ENCODE assay signal across 19 cellular contexts in genomic region chr3:13463618-13464400, GRCh38. TPM values are rescaled to one million over a fixed set of nuclear protein-coding genes. Genes with fewer than 3 reads are reported as not detected.
A peak's percentile ranks its signal among the peaks of the same experiment; 100 is the strongest.
DNase-seq lines count a peak whose midpoint lies in the region; ATAC-seq, FAIRE-seq and TF ChIP-seq lines count a peak whose summit lies in the region.
"Had no signal": no experiment of that assay in that cellular context is flagged by ENCODE, and none has a peak within 500 bp of the region (broad histone marks: within the 10 kb centered on the region; RNA-seq: fewer than 3 reads in every experiment).

No MANE protein-coding gene starts in this region.

- no peaks in the 10 kb centered on the region for H3K27me3 ChIP-seq in SJCRH30
- peaks cover 3 to 10% (median 9%) of the 10 kb centered on the region in 4 experiments; a peak in 6 of 7 replicates for H3K27me3 ChIP-seq in H1 (replicated peaks in 1 of 4; ENCODE audit: control insufficient read depth in 3 of 4, extremely low read depth in 1 of 4, insufficient read depth in 3 of 4, low read length in 3 of 4)
- H3K27me3 ChIP-seq in gastrocnemius medialis = no peaks in the 10 kb centered on the region
- H3K27me3 ChIP-seq: BE2C, Peyer's patch had no signal

- H3K9me3 ChIP-seq in SJCRH30 (replicated peaks) (no peaks in the 10 kb centered on the region), H1 (ENCODE audit: insufficient read depth in 2 of 2, low read depth in 1 of 2, low read length in 1 of 2) (no peaks in the 10 kb centered on the region), gastrocnemius medialis (no peaks in the 10 kb centered on the region)
- H3K9me3 ChIP-seq: BE2C, HAP-1, Peyer's patch had no signal

- no peak overlapping the region for H3K4me2 ChIP-seq in H1 (ENCODE audit: insufficient read depth in 1 of 2, low read depth in 2 of 2, low read length in 2 of 2)
- H3K4me2 ChIP-seq: KMS-11 had no signal

- no peak overlapping the region for H2AK5ac ChIP-seq in H1 (ENCODE audit: low read depth, low read length)

- H3K4me1 ChIP-seq in SJCRH30 (peaks cover 60% of the 10 kb centered on the region), H1 (replicated peaks in 1 of 4; ENCODE audit: control insufficient read depth in 3 of 4, insufficient read depth in 4 of 4, low read length in 3 of 4) (peaks cover 0 to 2% (median 0%) of the 10 kb centered on the region in 4 experiments; a peak in 2 of 7 replicates), gastrocnemius medialis (peaks cover 25 to 28% of the 10 kb centered on the region in 2 donors)
- H3K4me1 ChIP-seq: BE2C, Peyer's patch had no signal

- no peak overlapping the region for H2BK12ac ChIP-seq in H1 (ENCODE audit: low read depth, low read length)

- H3K14ac ChIP-seq in H1 (ENCODE audit: insufficient read length) = no peak overlapping the region

- no peak overlapping the region for H3K4ac ChIP-seq in H1 (replicated peaks; ENCODE audit: insufficient read length, low read depth, low read length)

- WGBS in H1 (ENCODE audit: extremely low coverage in 1 of 2, insufficient coverage in 1 of 2, insufficient read length in 1 of 2, insufficient replicate concordance in 2 of 2, low coverage in 1 of 2, low lambda C conversion rate in 2 of 2, missing lambda C conversion rate in 1 of 2), 2 experiments = 89% methylated on average over 11 of the region's 11 CpGs; no CpG with 5 or more reads in 1 of the 2 experiments

- intact Hi-C loops in gastrocnemius medialis (cut with DNase I; ENCODE audit: low total_unique reads) = loop anchor here (2.0 to 5.0 kb wide), 2 partner anchors 15 to 132 kb away; no protein-coding TSS in a partner anchor

- DNase-seq in SJCRH30 (peak; percentile 96 to 98), H1 (ENCODE audit: low read depth in 1 of 2, low spot score in 2 of 2) (no peak), midbrain (lab: John Stamatoyannopoulos, UW) (peak; percentile 34), gastrocnemius medialis (no peak)
- DNase-seq: BE2C; CD4-positive, CD25-positive, alpha-beta regulatory T cell; COR-L47; NCI-H1048; NCI-H146; NCI-H2029 treated with DMSO at 0.1 percent for 48 hours; Peyer's patch had no signal

- H3K23me2 ChIP-seq in H1 (ENCODE audit: low read depth, low read length) = no peaks in the 10 kb centered on the region; the same call in 1 of the 2 replicates

- no peaks in the 10 kb centered on the region for H3K79me2 ChIP-seq in H1 (ENCODE audit: control insufficient read depth in 1 of 2, insufficient read depth in 2 of 2, low read length in 2 of 2)

- H4K8ac ChIP-seq in H1 (ENCODE audit: extremely low read depth, insufficient read depth, low read length) = peak overlapping the region; percentile 12; the same call in 1 of the 2 replicates

- no peak overlapping the region for H2BK15ac ChIP-seq in H1 (ENCODE audit: low read length)

- TF ChIP-seq EP300 in H1 (IDR thresholded peaks at IDR 0.05; ENCODE audit: borderline replicate concordance in 1 of 2, low read depth in 2 of 2, low read length in 2 of 2) = no peak

- H3K27ac ChIP-seq in SJCRH30 (peak overlapping the region; percentile 90), H1 (ENCODE audit: low read depth, low read length) (no peak overlapping the region), gastrocnemius medialis (peak overlapping the region; percentile 70 to 86 (median 82))
- H3K27ac ChIP-seq: KMS-11, Peyer's patch had no signal

- H3K4me3 ChIP-seq in SJCRH30 (no peak overlapping the region), H1 (ENCODE audit: extremely low read depth in 1 of 4, insufficient read depth in 2 of 4, low read depth in 3 of 4, low read length in 4 of 4) (no peak overlapping the region), gastrocnemius medialis (no peak overlapping the region)
- H3K4me3 ChIP-seq: HAP-1, Peyer's patch had no signal

- POLR2A ChIA-PET in H1 (lab: Charles Lee; ENCODE audit: partially characterized antibody) = interaction anchor here (0.9 to 2.5 kb wide), 4 partner anchors 11 to 181 kb away, joined by 3 to 8 read pairs (median 4); no protein-coding TSS in a partner anchor

- no peak overlapping the region for H2AFZ ChIP-seq in H1 (ENCODE audit: low read length)

- H2BK5ac ChIP-seq in H1 (ENCODE audit: low read depth, low read length) = no peak overlapping the region

- H2BK20ac ChIP-seq in H1 (ENCODE audit: low read length) = no peak overlapping the region

- no peak overlapping the region for H3K56ac ChIP-seq in H1 (replicated peaks; ENCODE audit: insufficient read length, low read depth, low read length)

- TF ChIP-seq POLR2A in H1 (IDR thresholded peaks at IDR 0.05; ENCODE audit: control extremely low read depth in 1 of 2, low read depth in 2 of 2, low read length in 2 of 2) = no peak
- no peak for TF ChIP-seq POLR2A in gastrocnemius medialis (IDR thresholded peaks at IDR 0.05)

- no peak for FAIRE-seq in H1 (lab: Jason Lieb, UNC)
- FAIRE-seq: A204.1, G401.6 had no signal

- no peak overlapping the region for H2BK120ac ChIP-seq in H1 (replicated peaks; ENCODE audit: low read depth, low read length)

- H3K23ac ChIP-seq in H1 (ENCODE audit: insufficient read length) = no peak overlapping the region

- TF ChIP-seq CTCF in H1 (IDR thresholded peaks at IDR 0.05; ENCODE audit: control extremely low read depth in 1 of 3, insufficient read depth in 1 of 3, low read depth in 1 of 3, low read length in 3 of 3) (no peak), gastrocnemius medialis (IDR thresholded peaks at IDR 0.05 in 4 of 5, conservative IDR thresholded peaks at IDR 0.05 in 1 of 5) (no peak)

- H4K5ac ChIP-seq in H1 (ENCODE audit: insufficient read length, low read depth, low read length) = no peak overlapping the region

- ATAC-seq in gastrocnemius medialis (no peak), GM18520 (IDR thresholded peaks at IDR 0.05; ENCODE audit: unreplicated experiment) (no peak), HG02973 (IDR thresholded peaks at IDR 0.05; ENCODE audit: unreplicated experiment) (no peak), HG03097 (IDR thresholded peaks at IDR 0.05; ENCODE audit: low FRiP score, unreplicated experiment) (no peak), HG03108 (IDR thresholded peaks at IDR 0.05; ENCODE audit: unreplicated experiment) (no peak)

- CTCF ChIA-PET in H1 (lab: Charles Lee; ENCODE audit: partially characterized antibody) = interaction anchor here (0.6 to 4.8 kb wide), 19 partner anchors 8 to 417 kb away, joined by 3 to 43 read pairs (median 4); partner anchors contain the start of gene HDAC11

- H3K36me3 ChIP-seq in SJCRH30 (no peaks in the 10 kb centered on the region), H1 (ENCODE audit: control insufficient read depth in 2 of 4, insufficient read depth in 4 of 4, low read length in 3 of 4) (no peaks in the 10 kb centered on the region), gastrocnemius medialis (no peaks in the 10 kb centered on the region)
- H3K36me3 ChIP-seq: BE2C, HAP-1, Peyer's patch had no signal

- H4K20me1 ChIP-seq in H1 (replicated peaks in 1 of 2; ENCODE audit: control insufficient read depth in 1 of 2, insufficient read depth in 2 of 2, low read length in 2 of 2) = no peaks in the 10 kb centered on the region

- TF ChIP-seq RAD21 in H1 (IDR thresholded peaks at IDR 0.05 in 1 of 2, conservative IDR thresholded peaks at IDR 0.05 in 1 of 2; ENCODE audit: low read depth in 2 of 2, low read length in 2 of 2) = no peak

- in situ Hi-C loops in gastrocnemius medialis (cut with MboI; ENCODE audit: low sequenced_read_pairs in 4 of 4) = loop anchor here in 1 of 4 donors (25.0 kb wide), 1 partner anchor 377 kb away; no protein-coding TSS in a partner anchor

- no peak overlapping the region for H3K18ac ChIP-seq in H1 (ENCODE audit: extremely low read depth, low read length)

- H4K91ac ChIP-seq in H1 (replicated peaks; ENCODE audit: insufficient read length, low read length) = peak overlapping the region; percentile 3

- H3K9ac ChIP-seq in H1 (replicated peaks in 1 of 4; ENCODE audit: extremely low read depth in 1 of 4, low read depth in 3 of 4, low read length in 3 of 4) = no peak overlapping the region
- H3K9ac ChIP-seq: KMS-11 had no signal

- H3K79me1 ChIP-seq in H1 (ENCODE audit: low read depth, low read length) = no peaks in the 10 kb centered on the region

TF ChIP-seq in H1, 55 proteins besides CTCF, POLR2A, EP300 and RAD21 (continues in another document):
- TF ChIP-seq GABPA (IDR thresholded peaks at IDR 0.05; ENCODE audit: borderline replicate concordance, insufficient read depth, low read length) (no peak), BRCA1 (IDR thresholded peaks at IDR 0.05; ENCODE audit: low read depth, low read length) (no peak), FOSL1 (IDR thresholded peaks at IDR 0.05; ENCODE audit: insufficient read depth, low read depth, low read length) (no peak), KDM1A (IDR thresholded peaks at IDR 0.05; ENCODE audit: borderline replicate concordance, low read length) (no peak), SIN3A (conservative IDR thresholded peaks at IDR 0.05 in 1 of 2, IDR thresholded peaks at IDR 0.05 in 1 of 2; ENCODE audit: low read depth in 1 of 2, low read length in 2 of 2) (no peak), HDAC2 (IDR thresholded peaks at IDR 0.05; ENCODE audit: borderline replicate concordance in 1 of 2, low read depth in 2 of 2, low read length in 2 of 2) (no peak), BCL11A (IDR thresholded peaks at IDR 0.05; ENCODE audit: low read depth in 2 of 2, low read length in 2 of 2) (no peak), PHF8 (conservative IDR thresholded peaks at IDR 0.05; ENCODE audit: low read depth, low read length) (no peak)

RNA-seq across cellular contexts. Expression of gene HDAC11, which starts 16.3 kb away (rescaled TPM):
- total RNA-seq in SJCRH30 (2014; rRNA removed; shearing (Covaris generic)) = 30.7 and 32.5 TPM in 2 replicates
- 7.4 and 7.5 TPM in 2 replicates for total RNA-seq in H1 (2021; fragmentation: NEBNext Ultra II Directional; extraction: Animal tissue kit (Norgen Biotek cat#: 25700))
- 6.8 and 7.7 TPM in 2 replicates for polyA plus RNA-seq in H1 (2011; rRNA removed)
- polyA plus RNA-seq in H1 (2011; cell fraction: cytosol; rRNA removed) = 7.9 TPM
- polyA plus RNA-seq in H1 (2011; cell fraction: nucleus; rRNA removed) = 8.3 TPM
- 6.0 to 17.0 TPM (median 10.6 TPM) in 4 replicates for polyA plus RNA-seq in H1 (2012, experiment 1 of 2)
- polyA plus RNA-seq in H1 (2012, experiment 2 of 2) = 20.4 TPM
- polyA plus RNA-seq in H1 (2013, experiment 1 of 2) = 5.8 TPM
- 6.0 TPM for polyA plus RNA-seq in H1 (2013, experiment 2 of 2)
- 5.5 and 9.7 TPM in 2 replicates for polyA minus RNA-seq in H1 (2011; rRNA and poly(A)+ RNA removed)
- polyA minus RNA-seq in H1 (2011; cell fraction: cytosol; rRNA and poly(A)+ RNA removed) = 5.5 TPM
- polyA minus RNA-seq in H1 (2011; cell fraction: nucleus; rRNA and poly(A)+ RNA removed) = 6.2 TPM
- total RNA-seq in gastrocnemius medialis = 10 to 100 TPM; 13.0 to 40.4 (median 15.8) TPM

RNA-seq across cellular contexts. Expression of gene NUP210, which starts 43.7 kb away (rescaled TPM):
- 0.10 and 0.32 TPM in 2 replicates for total RNA-seq in SJCRH30 (2014; rRNA removed; shearing (Covaris generic))
- 53.4 and 53.7 TPM in 2 replicates for total RNA-seq in H1 (2021; fragmentation: NEBNext Ultra II Directional; extraction: Animal tissue kit (Norgen Biotek cat#: 25700))
- polyA plus RNA-seq in H1 (2011; rRNA removed) = 51.0 and 55.0 TPM in 2 replicates
- 22.7 TPM for polyA plus RNA-seq in H1 (2011; cell fraction: cytosol; rRNA removed)
- polyA plus RNA-seq in H1 (2011; cell fraction: nucleus; rRNA removed) = 90.7 TPM
- polyA plus RNA-seq in H1 (2012, experiment 1 of 2) = 30.8 to 56.3 TPM (median 45.4 TPM) in 4 replicates
- 30.0 TPM for polyA plus RNA-seq in H1 (2012, experiment 2 of 2)
- polyA plus RNA-seq in H1 (2013, experiment 1 of 2) = 84.7 TPM
- polyA plus RNA-seq in H1 (2013, experiment 2 of 2) = 65.1 TPM
- 49.2 and 89.2 TPM in 2 replicates for polyA minus RNA-seq in H1 (2011; rRNA and poly(A)+ RNA removed)
- 32.7 TPM for polyA minus RNA-seq in H1 (2011; cell fraction: cytosol; rRNA and poly(A)+ RNA removed)
- 52.7 TPM for polyA minus RNA-seq in H1 (2011; cell fraction: nucleus; rRNA and poly(A)+ RNA removed)
- total RNA-seq in gastrocnemius medialis = 1 to 10 TPM; 1.7 to 3.6 (median 2.7) TPM

Comparison
In these comparisons a context has a peak if more than half of its experiments do, and no peak if none do; other contexts are left out.
1. DNase-seq: peak in SJCRH30 (2 of 2) and midbrain (single experiment); none in H1 (0 of 2) and gastrocnemius medialis (0 of 2).
2. RNA of gene NUP210, which starts 43.7 kb away (total RNA-seq): 53.4 to 53.7 TPM in H1; 1.7 to 3.6 TPM in gastrocnemius medialis and 0.10 to 0.32 TPM in SJCRH30; every median in the first group is over 10 times any median in the second.